7 cellular contexts compared by ENCODE assay signal in genomic region chr2:197310940-197311485, GRCh38. TPM values are rescaled to one million over a fixed set of nuclear protein-coding genes. Genes with fewer than 3 reads are reported as not detected.
DNase-seq lines count a peak whose midpoint lies in the region; ATAC-seq and TF ChIP-seq lines count a peak whose summit lies in the region.

No MANE protein-coding gene starts in this region.

- no peak for DNase-seq in RWPE2 (ENCODE audit: low spot score)
- no peak for DNase-seq in fibroblast of villous mesenchyme (ENCODE audit: low read depth)
- no peak for DNase-seq in HuH-7 (ENCODE audit: low spot score)
- no peak for DNase-seq in Kasumi-1 (lab: John Stamatoyannopoulos, UW)

- no peak overlapping the region for H3K27ac ChIP-seq in RWPE2 (ENCODE audit: poor library complexity, severe bottlenecking)

- ATAC-seq in RWPE2 (ENCODE audit: low read depth) (no peak), esophagus mucosa (no peak)

- H3K9ac ChIP-seq in skeletal muscle satellite cell (ENCODE audit: low read depth, low read length), result peak overlapping the region; percentile 71

- no peaks in the 10 kb centered on the region for H3K27me3 ChIP-seq in RWPE2 (ENCODE audit: insufficient read depth, poor library complexity, severe bottlenecking)
- peaks cover 4% of the 10 kb centered on the region for H3K27me3 ChIP-seq in skeletal muscle satellite cell (ENCODE audit: control insufficient read depth, insufficient read depth, low read length)

- peak overlapping the region; percentile 91 for H3K4me2 ChIP-seq in skeletal muscle satellite cell (ENCODE audit: low read length)

- H3K4me3 ChIP-seq in RWPE2 (ENCODE audit: severe bottlenecking) (peak overlapping the region; percentile 57), fibroblast of villous mesenchyme (ENCODE audit: low read depth, low read length) (peak overlapping the region; percentile 46), skeletal muscle satellite cell (ENCODE audit: low read length) (peak overlapping the region; percentile 92)

- peak; percentile 5 for TF ChIP-seq POLR2A in GM19193 (IDR thresholded peaks at IDR 0.05; ENCODE audit: extremely low read depth, insufficient read depth, insufficient read length)

- TF ChIP-seq CTCF in RWPE2 (IDR thresholded peaks at IDR 0.05; ENCODE audit: poor library complexity, severe bottlenecking) (peak; percentile 47), fibroblast of villous mesenchyme (IDR thresholded peaks at IDR 0.05; ENCODE audit: insufficient read depth, low read depth, low read length) (no peak)

- H3K36me3 ChIP-seq in RWPE2 (ENCODE audit: low read depth), result no peaks in the 10 kb centered on the region
- H3K36me3 ChIP-seq in skeletal muscle satellite cell (ENCODE audit: insufficient read depth, low read length), result no peaks in the 10 kb centered on the region

- no peaks in the 10 kb centered on the region for H3K9me3 ChIP-seq in RWPE2 (ENCODE audit: severe bottlenecking)
- H3K9me3 ChIP-seq in skeletal muscle satellite cell (replicated peaks; ENCODE audit: low read length), result no peaks in the 10 kb centered on the region

- H3K4me1 ChIP-seq in RWPE2 (ENCODE audit: insufficient read depth, poor library complexity, severe bottlenecking) (no peaks in the 10 kb centered on the region), skeletal muscle satellite cell (ENCODE audit: control insufficient read depth, insufficient read depth, low read length) (peaks cover 26% of the 10 kb centered on the region)

RNA-seq across cellular contexts. Expression of gene ANKRD44, which starts 0.4 kb away (rescaled TPM):
- total RNA-seq in fibroblast of villous mesenchyme, result 3.9 and 7.7 TPM in 2 replicates
- total RNA-seq in skeletal muscle satellite cell (2012; rRNA removed), result 3.0 and 4.8 TPM in 2 replicates
- total RNA-seq in esophagus mucosa, result 6.8 TPM
